20 cellular contexts compared by ENCODE assay signal in the genomic region with DNA sequence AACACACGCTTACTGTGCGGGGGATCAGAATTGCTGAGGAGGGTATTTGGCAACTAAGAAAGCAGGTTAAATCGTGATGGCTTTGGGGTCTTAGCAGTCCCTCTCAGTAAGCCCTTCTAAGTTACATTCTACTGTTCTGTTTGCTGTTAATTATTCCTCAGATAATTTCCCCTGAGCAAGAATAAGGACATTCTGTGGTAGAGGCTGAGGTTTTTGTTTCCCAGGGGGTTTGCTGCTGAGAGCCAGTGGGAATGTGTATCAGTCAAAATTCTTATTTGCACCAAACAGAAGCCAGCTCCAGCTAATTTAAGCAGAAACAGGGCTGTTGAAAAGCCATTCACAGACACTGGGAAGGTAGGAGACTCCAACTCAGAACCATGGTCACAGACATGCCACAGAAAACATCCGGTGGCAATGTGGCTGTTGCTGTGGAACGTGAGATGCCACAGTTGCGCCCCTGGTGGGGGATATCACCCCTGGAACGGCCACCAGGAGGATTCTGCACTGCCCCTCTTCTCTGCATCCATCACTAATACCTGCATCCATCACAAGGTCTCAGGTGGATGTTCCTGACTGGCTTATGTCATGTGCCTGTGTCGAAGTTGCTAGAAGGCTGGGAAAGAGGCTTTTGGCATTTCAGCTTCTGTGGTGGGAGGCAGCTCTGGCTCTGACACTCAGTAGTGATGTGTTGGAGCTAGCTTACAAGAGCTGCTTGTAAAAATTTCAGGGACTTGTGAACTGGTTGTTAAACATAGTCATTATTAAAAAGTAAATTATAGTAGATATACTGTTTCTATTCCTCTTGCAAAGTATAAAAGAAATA. TPM values are rescaled to one million over a fixed set of nuclear protein-coding genes. Genes with fewer than 3 reads are reported as not detected.
DNase-seq lines count a peak whose midpoint lies in the region; ATAC-seq, FAIRE-seq and TF ChIP-seq lines count a peak whose summit lies in the region.
"Had no signal": no experiment of that assay in that cellular context is flagged by ENCODE, and none has a peak within 500 bp of the region (broad histone marks: within the 10 kb centered on the region; RNA-seq: fewer than 3 reads in every experiment).

No MANE protein-coding gene starts in this region.

- H3K4me3 Mint-ChIP-seq in H9 (no peak overlapping the region), osteocyte (ENCODE audit: unreplicated experiment) (no peak overlapping the region)
- H3K4me3 Mint-ChIP-seq in activated CD4-positive, alpha-beta T cell treated with anti-CD3 and anti-CD28 coated beads, Interleukin-2, amount 10 ng/mL, durations not matched to agents 24 days and 14 days = no peak overlapping the region

- no peak overlapping the region for H3K9ac ChIP-seq in H9 (ENCODE audit: extremely low read depth, insufficient read length, low read length)
- no peak overlapping the region for H3K9ac ChIP-seq in K562 (ENCODE audit: insufficient read depth in 1 of 2, low read depth in 2 of 2, low read length in 2 of 2)

- H2AFZ ChIP-seq in H9 (ENCODE audit: low read length) = no peak overlapping the region
- H2AFZ ChIP-seq in K562 (ENCODE audit: low read depth, low read length) = 0 out of 2 replicates have a peak overlapping the region, but pooled peaks have one; percentile 45

- H4K91ac ChIP-seq in H9 (ENCODE audit: insufficient read length, low read depth, low read length) = no peak overlapping the region

- no peak overlapping the region for H2BK20ac ChIP-seq in H9 (ENCODE audit: low read depth, low read length, poor library complexity, severe bottlenecking)

- no peak overlapping the region for H3K4me2 ChIP-seq in H9 (ENCODE audit: insufficient read depth, insufficient read length, low read length)
- no peak overlapping the region for H3K4me2 ChIP-seq in K562 (ENCODE audit: insufficient read depth, low read length)
- H3K4me2 ChIP-seq: A549 had no signal

- BruUV-seq in K562 (replicated peaks; lab: Mats Ljungman, UMichigan) = no TSS peak

- H3K18ac ChIP-seq in H9 (ENCODE audit: insufficient read length, low read depth, low read length) = no peak overlapping the region

- H3K27ac Mint-ChIP-seq in H9 (no peak overlapping the region), osteocyte (ENCODE audit: unreplicated experiment) (no peak overlapping the region)
- H3K27ac Mint-ChIP-seq in activated CD4-positive, alpha-beta T cell treated with anti-CD3 and anti-CD28 coated beads, Interleukin-2, amount 10 ng/mL, durations not matched to agents 24 days and 14 days = no peak overlapping the region

- no peak for TF ChIP-seq POLR2A in K562 (conservative IDR thresholded peaks at IDR 0.05)

- H3K36me3 Mint-ChIP-seq in H9 (ENCODE audit: insufficient read depth in 1 of 3, low read depth in 3 of 3) (no peaks in the 10 kb centered on the region), osteocyte (ENCODE audit: unreplicated experiment) (peaks cover 3% of the 10 kb centered on the region)
- no peaks in the 10 kb centered on the region for H3K36me3 Mint-ChIP-seq in activated CD4-positive, alpha-beta T cell treated with anti-CD3 and anti-CD28 coated beads, Interleukin-2, amount 10 ng/mL, durations not matched to agents 24 days and 14 days (ENCODE audit: low read depth)

- no CpG with 5 or more reads among the region's 8 CpGs for WGBS in H9 (ENCODE audit: extremely low coverage, insufficient read length, low lambda C conversion rate)
- WGBS in K562 (ENCODE audit: insufficient coverage, low coverage, missing lambda C conversion rate) = 44% methylated on average over 7 of the region's 8 CpGs

- H2BK12ac ChIP-seq in H9 (ENCODE audit: insufficient read length, low read depth, low read length) = no peak overlapping the region

- FAIRE-seq in K562 (lab: Jason Lieb, UNC) = no peak
- FAIRE-seq: A549, GM12892 had no signal

- no peaks in the 10 kb centered on the region for H3K9me3 Mint-ChIP-seq in H9
- no peaks in the 10 kb centered on the region for H3K9me3 Mint-ChIP-seq in osteocyte (ENCODE audit: unreplicated experiment)
- no peaks in the 10 kb centered on the region for H3K9me3 Mint-ChIP-seq in activated CD4-positive, alpha-beta T cell treated with anti-CD3 and anti-CD28 coated beads, Interleukin-2, amount 10 ng/mL, durations not matched to agents 24 days and 14 days

- intact Hi-C loops in K562 (cut with micrococcal nuclease) = no loop called here
- intact Hi-C loops in activated CD4-positive, alpha-beta T cell treated with anti-CD3 and anti-CD28 coated beads, Interleukin-2, amount 10 ng/mL, durations not matched to agents 24 days and 14 days (cut with micrococcal nuclease) = no loop called here

- no peak overlapping the region for H3T11ph ChIP-seq in H9 (ENCODE audit: low read length)

- in situ Hi-C loops in K562 (cut with MboI) = no loop called here

- H3K27ac ChIP-seq in H9 (ENCODE audit: insufficient read length, low read depth, low read length) = no peak overlapping the region
- H3K27ac ChIP-seq in K562 (ENCODE audit: extremely low read depth, low read depth, low read length) = no peak overlapping the region
- H3K27ac ChIP-seq: A549, C4-2B had no signal

- ATAC-seq in K562 (no peak), HG02798 (IDR thresholded peaks at IDR 0.05; ENCODE audit: poor library complexity, unreplicated experiment) (no peak), HG03045 (IDR thresholded peaks at IDR 0.05; ENCODE audit: unreplicated experiment) (no peak)
- ATAC-seq: PC-3 had no signal

- no peak overlapping the region for H2AK5ac ChIP-seq in H9 (ENCODE audit: insufficient read length, low read length)

- no peak overlapping the region for H2BK15ac ChIP-seq in H9 (ENCODE audit: low read depth, low read length)

- H3K9me3 ChIP-seq in H9 (ENCODE audit: control insufficient read depth, low read depth, low read length) (no peaks in the 10 kb centered on the region), K562 (replicated peaks; ENCODE audit: control insufficient read depth, insufficient read depth, low read depth, low read length) (no peaks in the 10 kb centered on the region)

- no peaks in the 10 kb centered on the region for H4K20me1 ChIP-seq in H9 (ENCODE audit: control insufficient read depth, insufficient read depth, insufficient read length)
- no peaks in the 10 kb centered on the region for H4K20me1 ChIP-seq in K562 (replicated peaks; ENCODE audit: control insufficient read depth, insufficient read depth, low read length)

- H2BK120ac ChIP-seq in H9 (ENCODE audit: low read depth, low read length, poor library complexity, severe bottlenecking) = no peak overlapping the region

- H3K9me1 ChIP-seq in K562 (ENCODE audit: control insufficient read depth, insufficient read depth, low read length) = no peaks in the 10 kb centered on the region

- H3K27me3 Mint-ChIP-seq in H9 (ENCODE audit: low read depth) (peaks cover 3% of the 10 kb centered on the region; the same call in 1 of the 2 replicates), osteocyte (ENCODE audit: unreplicated experiment) (peaks cover 51% of the 10 kb centered on the region)
- peaks cover 39% of the 10 kb centered on the region for H3K27me3 Mint-ChIP-seq in activated CD4-positive, alpha-beta T cell treated with anti-CD3 and anti-CD28 coated beads, Interleukin-2, amount 10 ng/mL, durations not matched to agents 24 days and 14 days

- peaks cover 9 to 11% of the 10 kb centered on the region in 2 experiments for H3K4me1 Mint-ChIP-seq in H9
- H3K4me1 Mint-ChIP-seq in osteocyte (ENCODE audit: unreplicated experiment) = peaks cover 5% of the 10 kb centered on the region
- no peaks in the 10 kb centered on the region for H3K4me1 Mint-ChIP-seq in activated CD4-positive, alpha-beta T cell treated with anti-CD3 and anti-CD28 coated beads, Interleukin-2, amount 10 ng/mL, durations not matched to agents 24 days and 14 days

- no peak overlapping the region for H3K56ac ChIP-seq in H9 (ENCODE audit: insufficient read length, low read depth, low read length)

- H3K23me2 ChIP-seq in H9 (ENCODE audit: insufficient read length, low read depth, low read length, poor library complexity, severe bottlenecking) = no peaks in the 10 kb centered on the region

- H4K5ac ChIP-seq in H9 (ENCODE audit: insufficient read length, low read depth, low read length) = no peak overlapping the region

- TF ChIP-seq RAD21 in K562 (CRISPR knock-in tag; conservative IDR thresholded peaks at IDR 0.05 in 1 of 2, IDR thresholded peaks at IDR 0.05 in 1 of 2) = no peak

- H3K27me3 ChIP-seq in H9 (ENCODE audit: insufficient read depth, low read length) = no peaks in the 10 kb centered on the region; the same call in 1 of the 2 replicates
- H3K27me3 ChIP-seq in K562 (ENCODE audit: control insufficient read depth in 2 of 2, insufficient read depth in 2 of 2, low read length in 2 of 2) = no peaks in the 10 kb centered on the region

- H2BK5ac ChIP-seq in H9 (ENCODE audit: insufficient read length, low read length) = no peak overlapping the region

- H3K4ac ChIP-seq in H9 (ENCODE audit: low read depth, low read length) = no peak overlapping the region

- no peaks in the 10 kb centered on the region for H3K79me2 ChIP-seq in H9 (ENCODE audit: insufficient read depth, low read length)
- H3K79me2 ChIP-seq in K562 (ENCODE audit: control insufficient read depth, insufficient read depth, low read length) = no peaks in the 10 kb centered on the region

- POLR2A ChIA-PET in K562 (lab: Yijun Ruan, JAX) = no interaction called here

- H3K79me1 ChIP-seq in H9 (ENCODE audit: insufficient read depth, low read depth, low read length, poor library complexity, severe bottlenecking) = no peaks in the 10 kb centered on the region

- DNase-seq in D341Med (ENCODE audit: low spot score) = peak; percentile 6
- DNase-seq in H9 = peak; percentile 20
- no peak for DNase-seq in K562 (ENCODE audit: extremely low read depth in 1 of 4, low spot score in 3 of 4)
- peak; percentile 32 for DNase-seq in osteocyte (ENCODE audit: extremely low spot score, unreplicated experiment)
- no peak for DNase-seq in NCI-H2107 (lab: John Stamatoyannopoulos, UW)
- DNase-seq in activated CD4-positive, alpha-beta T cell treated with anti-CD3 and anti-CD28 coated beads, Interleukin-2, amount 10 ng/mL, durations not matched to agents 24 days and 14 days = no peak
- DNase-seq: DMS153, GOT3, NCI-H1436, NCI-H2029, NCI-H2171 treated with DMSO at 0.1 percent for 48 hours, NCI-H446 treated with DMSO at 0.1 percent for 48 hours, NCI-H748 treated with DMSO at 0.1 percent for 48 hours, PC-3, SW 1271 had no signal

- no peak overlapping the region for H4K8ac ChIP-seq in H9 (replicated peaks; ENCODE audit: insufficient read length, low read depth, low read length)

- no peak overlapping the region for H3K23ac ChIP-seq in H9 (ENCODE audit: insufficient read length, low read depth, low read length)

- H3K4me3 ChIP-seq in K562 = no peak overlapping the region
- H3K4me3 ChIP-seq: A549 had no signal

- no peaks in the 10 kb centered on the region for H3K36me3 ChIP-seq in K562 (ENCODE audit: control insufficient read depth, insufficient read depth, low read length)

- TF ChIP-seq CTCF in H9 (conservative IDR thresholded peaks at IDR 0.05) (no peak), K562 (IDR thresholded peaks at IDR 0.05 in 2 of 3, conservative IDR thresholded peaks at IDR 0.05 in 1 of 3; ENCODE audit: insufficient read depth in 2 of 3, low read depth in 1 of 3, low read length in 3 of 3) (no peak), osteocyte (IDR thresholded peaks at IDR 0.05) (no peak)

- TF ChIP-seq EP300 in K562 (IDR thresholded peaks at IDR 0.05; ENCODE audit: low read length) = no peak

- no peak overlapping the region for H3K14ac ChIP-seq in H9 (ENCODE audit: insufficient read depth, low read length)

- CTCF ChIA-PET in K562 (lab: Yijun Ruan, JAX; ENCODE audit: low intra/inter-chr PET ratio) = no interaction called here

- H3K4me1 ChIP-seq in H9 (ENCODE audit: insufficient read depth, low read length) (no peaks in the 10 kb centered on the region; the same call in 1 of the 2 replicates), K562 (replicated peaks in 1 of 2; ENCODE audit: control insufficient read depth in 2 of 2, insufficient read depth in 2 of 2, low read length in 2 of 2) (peaks cover 0 to 4% of the 10 kb centered on the region in 2 experiments; a peak in 3 of 5 replicates)

RNA-seq across cellular contexts. Expression of a gene that starts 23.2 kb away (rescaled TPM):
- total RNA-seq in H9 (2021) = 10.7 and 11.1 TPM in 2 replicates
- 0.28 and 2.2 TPM in 2 replicates for total RNA-seq in K562 (2011; cell fraction: chromatin; rRNA removed; ENCODE audit: low replicate concordance)
- total RNA-seq in K562 (2011; cell fraction: nucleolus; rRNA removed) = 0.53 and 1.0 TPM in 2 replicates
- total RNA-seq in K562 (2011; cell fraction: nucleoplasm; rRNA removed) = 0.53 and 0.59 TPM in 2 replicates
- not detected in 2 replicates for total RNA-seq in K562 (2014; rRNA removed)
- total RNA-seq in K562 (2014; rRNA removed; fragmentation: Illumina TruSeq; extraction: Trizol) = not detected in 2 replicates
- 0.04 TPM in 1 of 2 replicates, not detected in the other for total RNA-seq in K562 (2015; rRNA removed; fragmentation: Illumina TruSeq; extraction: Trizol)
- total RNA-seq in K562 (2021) = 0.04 and 0.31 TPM in 2 replicates
- 0.26 and 0.76 TPM in 2 replicates for polyA plus RNA-seq in K562 (2011; rRNA removed)
- polyA plus RNA-seq in K562 (2011; cell fraction: cytosol; rRNA removed) = 0.39 and 0.62 TPM in 2 replicates
- polyA plus RNA-seq in K562 (2011; cell fraction: nucleus; rRNA removed) = 3.3 and 5.9 TPM in 2 replicates
- polyA plus RNA-seq in K562 (2012) = 0.08 and 0.17 TPM in 2 replicates
- 0.04 TPM in 1 of 2 replicates, not detected in the other for polyA plus RNA-seq in K562 (2014; fragmentation: Illumina TruSeq; extraction: Trizol)
- polyA plus RNA-seq in K562 (2014; fragmentation: Nextera tagmentation; extraction: Ambion mirVana) = not detected
- polyA plus RNA-seq in K562 (2014; rRNA removed) = 0.05 and 0.11 TPM in 2 replicates
- not detected in 2 replicates for polyA minus RNA-seq in K562 (2011; rRNA and poly(A)+ RNA removed)
- polyA minus RNA-seq in K562 (2011; cell fraction: cytosol; rRNA and poly(A)+ RNA removed) = not detected in 2 replicates
- polyA minus RNA-seq in K562 (2011; cell fraction: nucleus; rRNA and poly(A)+ RNA removed) = 1.1 and 2.2 TPM in 2 replicates
- 9.2 and 11.6 TPM in 2 replicates for total RNA-seq in osteocyte
- total RNA-seq in activated CD4-positive, alpha-beta T cell treated with anti-CD3 and anti-CD28 coated beads, Interleukin-2, amount 10 ng/mL, durations not matched to agents 24 days and 14 days = 0.12 TPM in 1 of 2 replicates, not detected in the other

RNA-seq across cellular contexts. Expression of a gene that starts 53.0 kb away (rescaled TPM):
- total RNA-seq in H9 (2021) (28.1 and 31.1 TPM in 2 replicates), K562 (2014; rRNA removed) (8.5 and 10.3 TPM in 2 replicates), K562 (2014; rRNA removed; fragmentation: Illumina TruSeq; extraction: Trizol) (3.3 TPM in 2 replicates), K562 (2015; rRNA removed; fragmentation: Illumina TruSeq; extraction: Trizol) (5.6 and 6.5 TPM in 2 replicates), K562 (2021) (20.6 and 21.7 TPM in 2 replicates), osteocyte (40.3 and 42.7 TPM in 2 replicates)
- 27.6 and 95.1 TPM in 2 replicates for total RNA-seq in K562 (2011; cell fraction: chromatin; rRNA removed; ENCODE audit: low replicate concordance)
- total RNA-seq in K562 (2011; cell fraction: nucleolus; rRNA removed) = 56.0 and 75.7 TPM in 2 replicates
- 40.2 and 44.7 TPM in 2 replicates for total RNA-seq in K562 (2011; cell fraction: nucleoplasm; rRNA removed)
- polyA plus RNA-seq in K562 (2011; rRNA removed) (4.7 and 14.4 TPM in 2 replicates), K562 (2014; fragmentation: Illumina TruSeq; extraction: Trizol) (7.3 and 10.6 TPM in 2 replicates), K562 (2014; fragmentation: Nextera tagmentation; extraction: Ambion mirVana) (under 1 TPM; 0.52 to 0.89 TPM), K562 (2014; rRNA removed) (9.0 and 12.6 TPM in 2 replicates)
- polyA plus RNA-seq in K562 (2011; cell fraction: cytosol; rRNA removed) = 5.6 and 6.8 TPM in 2 replicates
- 89.3 and 106 TPM in 2 replicates for polyA plus RNA-seq in K562 (2011; cell fraction: nucleus; rRNA removed)
- polyA plus RNA-seq in K562 (2012) = 14.2 TPM in 2 replicates
- 5.2 and 5.4 TPM in 2 replicates for polyA minus RNA-seq in K562 (2011; rRNA and poly(A)+ RNA removed)
- polyA minus RNA-seq in K562 (2011; cell fraction: cytosol; rRNA and poly(A)+ RNA removed) = 9.6 and 10.6 TPM in 2 replicates
- polyA minus RNA-seq in K562 (2011; cell fraction: nucleus; rRNA and poly(A)+ RNA removed) = 27.2 and 31.0 TPM in 2 replicates
- total RNA-seq in activated CD4-positive, alpha-beta T cell treated with anti-CD3 and anti-CD28 coated beads, Interleukin-2, amount 10 ng/mL, durations not matched to agents 24 days and 14 days = 32.6 and 35.0 TPM in 2 replicates

Comparison
In these comparisons a context has a peak if more than half of its experiments do, and no peak if none do; other contexts are left out.
1. DNase-seq: peak in D341Med (single experiment), H9 (single experiment) and osteocyte (single experiment); none in K562 (0 of 4), NCI-H2107 (single experiment) and activated CD4-positive, alpha-beta T cell treated with anti-CD3 and anti-CD28 coated beads, Interleukin-2, amount 10 ng/mL, durations not matched to agents 24 days and 14 days (single experiment).